1 cellular context compared by ENCODE assay signal in genomic region chr15:74897300-74897701, GRCh38.
TF ChIP-seq lines count a peak whose summit lies in the region.

No MANE protein-coding gene starts in this region.

TF ChIP-seq in IMR-90, 13 proteins besides CTCF, POLR2A, EP300 and RAD21:
- TF ChIP-seq, protein P1, sequence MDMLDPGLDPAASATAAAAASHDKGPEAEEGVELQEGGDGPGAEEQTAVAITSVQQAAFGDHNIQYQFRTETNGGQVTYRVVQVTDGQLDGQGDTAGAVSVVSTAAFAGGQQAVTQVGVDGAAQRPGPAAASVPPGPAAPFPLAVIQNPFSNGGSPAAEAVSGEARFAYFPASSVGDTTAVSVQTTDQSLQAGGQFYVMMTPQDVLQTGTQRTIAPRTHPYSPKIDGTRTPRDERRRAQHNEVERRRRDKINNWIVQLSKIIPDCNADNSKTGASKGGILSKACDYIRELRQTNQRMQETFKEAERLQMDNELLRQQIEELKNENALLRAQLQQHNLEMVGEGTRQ (IDR thresholded peaks at IDR 0.05; ENCODE audit: low read depth, low read length): no peak
- TF ChIP-seq RFX5 (IDR thresholded peaks at IDR 0.05; ENCODE audit: low read depth, low read length) (no peak), SMC3 (IDR thresholded peaks at IDR 0.05; ENCODE audit: low read depth, low read length) (no peak), BHLHE40 (IDR thresholded peaks at IDR 0.05; ENCODE audit: low read depth, low read length) (no peak), CHD1 (IDR thresholded peaks at IDR 0.05; ENCODE audit: low read depth, low read length) (no peak), FOS (IDR thresholded peaks at IDR 0.05; ENCODE audit: low read depth, low read length) (no peak), CEBPB (IDR thresholded peaks at IDR 0.05; ENCODE audit: low read depth, low read length) (no peak)
- TF ChIP-seq, protein P2, sequence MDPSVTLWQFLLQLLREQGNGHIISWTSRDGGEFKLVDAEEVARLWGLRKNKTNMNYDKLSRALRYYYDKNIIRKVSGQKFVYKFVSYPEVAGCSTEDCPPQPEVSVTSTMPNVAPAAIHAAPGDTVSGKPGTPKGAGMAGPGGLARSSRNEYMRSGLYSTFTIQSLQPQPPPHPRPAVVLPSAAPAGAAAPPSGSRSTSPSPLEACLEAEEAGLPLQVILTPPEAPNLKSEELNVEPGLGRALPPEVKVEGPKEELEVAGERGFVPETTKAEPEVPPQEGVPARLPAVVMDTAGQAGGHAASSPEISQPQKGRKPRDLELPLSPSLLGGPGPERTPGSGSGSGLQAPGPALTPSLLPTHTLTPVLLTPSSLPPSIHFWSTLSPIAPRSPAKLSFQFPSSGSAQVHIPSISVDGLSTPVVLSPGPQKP (IDR thresholded peaks at IDR 0.05; ENCODE audit: borderline replicate concordance, low read depth, low read length): no peak
